ENCODE assay signal across 1 cellular context in the genomic region with DNA sequence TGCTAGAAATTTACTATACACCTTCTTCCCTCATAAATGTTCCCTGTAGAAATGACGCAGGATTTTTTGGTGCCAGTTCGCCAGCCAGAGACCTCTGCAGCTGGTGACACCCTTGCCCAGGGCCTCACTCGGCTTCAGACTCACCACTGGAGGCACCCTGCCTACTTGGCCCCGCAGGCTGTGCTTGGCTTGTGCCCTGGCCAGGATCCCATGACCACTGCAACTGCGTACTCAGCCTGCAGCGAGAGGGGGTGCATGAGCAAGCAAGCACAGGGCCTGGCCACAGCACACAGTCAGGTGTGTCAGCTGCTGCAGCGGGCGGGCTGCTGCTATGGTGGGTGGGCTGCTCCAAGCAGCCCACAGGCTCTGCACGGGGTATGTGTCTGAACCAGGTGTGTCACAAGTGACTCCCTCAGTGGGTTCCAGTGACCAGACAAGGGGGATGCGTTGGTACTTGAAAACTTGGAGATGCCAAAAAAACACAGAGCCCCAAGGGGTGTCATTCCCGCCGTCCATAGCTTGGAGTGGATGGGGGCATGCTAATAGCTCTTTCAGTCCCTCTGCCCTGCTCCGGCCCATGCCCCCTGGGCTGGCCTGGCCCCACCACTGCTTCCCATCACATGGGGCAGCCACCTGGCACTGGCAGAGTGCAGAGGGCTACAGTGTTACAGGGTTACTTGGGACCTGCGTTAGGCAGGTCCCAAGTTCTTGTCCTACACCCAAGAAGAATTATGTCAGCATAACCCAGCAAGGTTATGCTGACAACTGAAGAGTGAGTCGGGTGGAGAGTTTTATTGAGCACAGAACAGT.
TF ChIP-seq lines count a peak whose summit lies in the region.

No MANE protein-coding gene starts in this region.

TF ChIP-seq in H1, 55 proteins besides CTCF, POLR2A, EP300 and RAD21 (continued from another document):
- TF ChIP-seq EGR1 (IDR thresholded peaks at IDR 0.05; ENCODE audit: borderline replicate concordance, low read depth, low read length) (no peak), ZNF274 (IDR thresholded peaks at IDR 0.05; ENCODE audit: borderline replicate concordance, extremely low read depth, low read length) (no peak), BRCA1 (IDR thresholded peaks at IDR 0.05; ENCODE audit: low read depth, low read length) (no peak), SAP30 (IDR thresholded peaks at IDR 0.05; ENCODE audit: insufficient read depth, insufficient replicate concordance, low read length) (no peak), PHF8 (conservative IDR thresholded peaks at IDR 0.05; ENCODE audit: low read depth, low read length) (no peak), GABPA (IDR thresholded peaks at IDR 0.05; ENCODE audit: borderline replicate concordance, insufficient read depth, low read length) (no peak), SRF (IDR thresholded peaks at IDR 0.05; ENCODE audit: low read depth, low read length) (no peak), EZH2 (IDR thresholded peaks at IDR 0.05; ENCODE audit: low read depth, low read length, severe bottlenecking) (no peak)
TF ChIP-seq in H1: peak in this region for 0.
